14 cellular contexts compared by ENCODE assay signal in the genomic region with DNA sequence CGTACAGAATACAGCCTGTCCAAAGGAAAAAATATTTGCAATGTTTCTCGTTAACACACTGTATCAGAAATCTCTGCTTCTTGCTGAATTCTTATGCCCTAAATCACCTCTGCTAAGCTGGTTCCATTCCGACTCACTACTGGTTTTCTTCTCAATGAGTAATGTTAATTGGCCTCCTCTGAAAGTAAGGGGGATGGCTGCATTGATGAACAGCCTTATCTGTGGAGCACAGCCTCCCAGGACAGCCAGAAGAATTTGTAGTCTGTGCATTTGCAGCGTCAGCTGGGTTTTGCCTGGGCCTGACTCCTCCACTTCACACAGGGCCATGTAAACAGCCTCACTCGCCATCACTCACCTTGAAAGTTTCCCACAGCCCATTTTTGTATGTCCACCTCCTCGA.
DNase-seq lines count a peak whose midpoint lies in the region; ATAC-seq, FAIRE-seq and TF ChIP-seq lines count a peak whose summit lies in the region.
"Had no signal": no experiment of that assay in that cellular context is flagged by ENCODE, and none has a peak within 500 bp of the region (broad histone marks: within the 10 kb centered on the region; RNA-seq: fewer than 3 reads in every experiment).

No MANE protein-coding gene starts in this region.

- no peak overlapping the region for H3K23ac ChIP-seq in H9 (ENCODE audit: insufficient read length, low read depth, low read length)

- no peaks in the 10 kb centered on the region for H3K9me3 Mint-ChIP-seq in H9
- H3K9me3 Mint-ChIP-seq: CD4-positive, alpha-beta T cell had no signal

- no peak overlapping the region for H2BK12ac ChIP-seq in H9 (ENCODE audit: insufficient read length, low read depth, low read length)

- DNase-seq in AG04450 (ENCODE audit: low read depth, low spot score) (peak; percentile 29), H9 (no peak), K562 (ENCODE audit: extremely low read depth in 1 of 4, low spot score in 3 of 4) (peak in 2 of 4 experiments; percentile 11 to 22), lung (ENCODE audit: low spot score) (no peak), activated gamma-delta T cell treated with Interleukin-2 at 50 U/mL for 16 hours (no peak), DMS153 (lab: John Stamatoyannopoulos, UW) (no peak)
- DNase-seq: CD4-positive, alpha-beta T cell; NCI-H1436; NCI-H748 treated with DMSO at 0.1 percent for 48 hours; posterior cingulate gyrus had no signal

- H3K18ac ChIP-seq in H9 (ENCODE audit: insufficient read length, low read depth, low read length), result peak overlapping the region; percentile 34

- H3K4me3 ChIP-seq in AG04450 (ENCODE audit: low read depth, low read length) (no peak overlapping the region), K562 (no peak overlapping the region), lung (no peak overlapping the region)
- H3K4me3 ChIP-seq: thoracic aorta had no signal

- H2AFZ ChIP-seq in H9 (ENCODE audit: low read length) (no peak overlapping the region), K562 (ENCODE audit: low read depth, low read length) (no peak overlapping the region)

- H4K8ac ChIP-seq in H9 (replicated peaks; ENCODE audit: insufficient read length, low read depth, low read length), result no peak overlapping the region

- POLR2A ChIA-PET in AG04450 (lab: Yijun Ruan, JAX) (no interaction called here), K562 (lab: Yijun Ruan, JAX) (no interaction called here)

- H3K9ac ChIP-seq in H9 (ENCODE audit: extremely low read depth, insufficient read length, low read length) (no peak overlapping the region), K562 (ENCODE audit: insufficient read depth in 1 of 2, low read depth in 2 of 2, low read length in 2 of 2) (no peak overlapping the region)

- H2BK120ac ChIP-seq in H9 (ENCODE audit: low read depth, low read length, poor library complexity, severe bottlenecking), result no peak overlapping the region

- TF ChIP-seq CTCF in AG04450 (IDR thresholded peaks at IDR 0.05; ENCODE audit: low read depth, low read length) (no peak), H9 (conservative IDR thresholded peaks at IDR 0.05) (no peak), K562 (IDR thresholded peaks at IDR 0.05 in 2 of 3, conservative IDR thresholded peaks at IDR 0.05 in 1 of 3; ENCODE audit: insufficient read depth in 2 of 3, low read depth in 1 of 3, low read length in 3 of 3) (no peak), lung (IDR thresholded peaks at IDR 0.05; ENCODE audit: control extremely low read depth, extremely low read depth) (no peak)

- no CpG with 5 or more reads among the region's 6 CpGs for WGBS in H9 (ENCODE audit: extremely low coverage, insufficient read length, low lambda C conversion rate)
- WGBS in K562 (ENCODE audit: insufficient coverage, low coverage, missing lambda C conversion rate), result 2% methylated on average over 6 of the region's 6 CpGs
- WGBS in lung, 2 donors, result 79 to 80% methylated on average over 6 of the region's 6 CpGs

- no peaks in the 10 kb centered on the region for H3K36me3 Mint-ChIP-seq in H9 (ENCODE audit: insufficient read depth in 1 of 3, low read depth in 3 of 3)

- in situ Hi-C loops in K562 (cut with MboI), result no loop called here

- no peak overlapping the region for H3K27ac ChIP-seq in AG04450 (ENCODE audit: low read depth, low read length)
- no peak overlapping the region for H3K27ac ChIP-seq in H9 (ENCODE audit: insufficient read length, low read depth, low read length)
- H3K27ac ChIP-seq in K562 (ENCODE audit: extremely low read depth, low read depth, low read length), result no peak overlapping the region
- no peak overlapping the region for H3K27ac ChIP-seq in lung (ENCODE audit: low read depth in 1 of 2, low read length in 1 of 2)
- H3K27ac ChIP-seq: thoracic aorta had no signal

- no peak overlapping the region for H4K91ac ChIP-seq in H9 (ENCODE audit: insufficient read length, low read depth, low read length)

- H2BK20ac ChIP-seq in H9 (ENCODE audit: low read depth, low read length, poor library complexity, severe bottlenecking), result no peak overlapping the region

- TF ChIP-seq POLR2A in K562 (conservative IDR thresholded peaks at IDR 0.05), result no peak

- no peaks in the 10 kb centered on the region for H3K9me3 ChIP-seq in AG04450 (ENCODE audit: control insufficient read depth, insufficient read depth, low read length)
- H3K9me3 ChIP-seq in H9 (ENCODE audit: control insufficient read depth, low read depth, low read length), result no peaks in the 10 kb centered on the region
- no peaks in the 10 kb centered on the region for H3K9me3 ChIP-seq in K562 (replicated peaks; ENCODE audit: control insufficient read depth, insufficient read depth, low read depth, low read length)
- no peaks in the 10 kb centered on the region for H3K9me3 ChIP-seq in lung (ENCODE audit: control insufficient read depth in 2 of 2, insufficient read depth in 1 of 2, low read length in 1 of 2)
- H3K9me3 ChIP-seq: thoracic aorta had no signal

- H3K36me3 ChIP-seq in K562 (ENCODE audit: control insufficient read depth, insufficient read depth, low read length) (no peaks in the 10 kb centered on the region), lung (ENCODE audit: control insufficient read depth in 2 of 2, insufficient read depth in 2 of 2, low read length in 2 of 2) (no peaks in the 10 kb centered on the region)
- H3K36me3 ChIP-seq: thoracic aorta had no signal

- H3K23me2 ChIP-seq in H9 (ENCODE audit: insufficient read length, low read depth, low read length, poor library complexity, severe bottlenecking), result no peaks in the 10 kb centered on the region

- peaks cover 2% of the 10 kb centered on the region; the same call in 1 of the 2 replicates for H3K27me3 Mint-ChIP-seq in H9 (ENCODE audit: low read depth)

- H3K4ac ChIP-seq in H9 (ENCODE audit: low read depth, low read length), result no peak overlapping the region

- H3K27me3 ChIP-seq in AG04450 (ENCODE audit: control insufficient read depth, insufficient read depth, low read length) (no peaks in the 10 kb centered on the region), H9 (ENCODE audit: insufficient read depth, low read length) (no peaks in the 10 kb centered on the region), K562 (ENCODE audit: control insufficient read depth in 2 of 2, insufficient read depth in 2 of 2, low read length in 2 of 2) (no peaks in the 10 kb centered on the region), lung (ENCODE audit: control insufficient read depth, insufficient read depth) (no peaks in the 10 kb centered on the region)

- H3K79me1 ChIP-seq in H9 (ENCODE audit: insufficient read depth, low read depth, low read length, poor library complexity, severe bottlenecking), result no peaks in the 10 kb centered on the region

- intact Hi-C loops in K562 (cut with micrococcal nuclease), result no loop called here

- no peak for FAIRE-seq in K562 (lab: Jason Lieb, UNC)
- FAIRE-seq: endothelial cell of umbilical vein had no signal

- no peak for TF ChIP-seq RAD21 in K562 (CRISPR knock-in tag; conservative IDR thresholded peaks at IDR 0.05 in 1 of 2, IDR thresholded peaks at IDR 0.05 in 1 of 2)

- no peaks in the 10 kb centered on the region for H3K79me2 ChIP-seq in H9 (ENCODE audit: insufficient read depth, low read length)
- H3K79me2 ChIP-seq in K562 (ENCODE audit: control insufficient read depth, insufficient read depth, low read length), result no peaks in the 10 kb centered on the region

- no TSS peak for BruUV-seq in K562 (replicated peaks; lab: Mats Ljungman, UMichigan)

- H3T11ph ChIP-seq in H9 (ENCODE audit: low read length), result no peak overlapping the region

- H2AK5ac ChIP-seq in H9 (ENCODE audit: insufficient read length, low read length), result no peak overlapping the region

- ATAC-seq in K562, result peak; percentile 68
- ATAC-seq in lung (ENCODE audit: insufficient read depth, low FRiP score), result peak; percentile 36
- no peak for ATAC-seq in HG03354 (IDR thresholded peaks at IDR 0.05; ENCODE audit: poor library complexity, severe bottlenecking, unreplicated experiment)
- ATAC-seq in HG03457 (IDR thresholded peaks at IDR 0.05; ENCODE audit: unreplicated experiment), result no peak

- no peak for TF ChIP-seq EP300 in K562 (IDR thresholded peaks at IDR 0.05; ENCODE audit: low read length)

- H4K20me1 ChIP-seq in H9 (ENCODE audit: control insufficient read depth, insufficient read depth, insufficient read length) (no peaks in the 10 kb centered on the region), K562 (replicated peaks; ENCODE audit: control insufficient read depth, insufficient read depth, low read length) (no peaks in the 10 kb centered on the region)

- no peak overlapping the region for H2BK5ac ChIP-seq in H9 (ENCODE audit: insufficient read length, low read length)

- peak overlapping the region in 2 of 3 experiments; percentile 36 to 41; a peak in 1 of 7 replicates for H3K27ac Mint-ChIP-seq in H9
- H3K27ac Mint-ChIP-seq: CD4-positive, alpha-beta T cell had no signal

- no peak overlapping the region for H3K56ac ChIP-seq in H9 (ENCODE audit: insufficient read length, low read depth, low read length)

- H4K5ac ChIP-seq in H9 (ENCODE audit: insufficient read length, low read depth, low read length), result no peak overlapping the region

- H3K14ac ChIP-seq in H9 (ENCODE audit: insufficient read depth, low read length), result peak overlapping the region; percentile 51; the same call in 1 of the 2 replicates

- H3K4me2 ChIP-seq in H9 (ENCODE audit: insufficient read depth, insufficient read length, low read length), result no peak overlapping the region
- no peak overlapping the region for H3K4me2 ChIP-seq in K562 (ENCODE audit: insufficient read depth, low read length)

- no peaks in the 10 kb centered on the region for H3K9me1 ChIP-seq in K562 (ENCODE audit: control insufficient read depth, insufficient read depth, low read length)

- no peaks in the 10 kb centered on the region for H3K4me1 ChIP-seq in H9 (ENCODE audit: insufficient read depth, low read length)
- no peaks in the 10 kb centered on the region for H3K4me1 ChIP-seq in K562 (replicated peaks in 1 of 2; ENCODE audit: control insufficient read depth in 2 of 2, insufficient read depth in 2 of 2, low read length in 2 of 2)
- H3K4me1 ChIP-seq in lung (ENCODE audit: control insufficient read depth in 2 of 2, insufficient read depth in 2 of 2, low read length in 2 of 2), result peaks cover 0 to 4% of the 10 kb centered on the region in 2 donors

- CTCF ChIA-PET in AG04450 (lab: Charles Lee), result no interaction called here
- CTCF ChIA-PET in K562 (lab: Yijun Ruan, JAX; ENCODE audit: low intra/inter-chr PET ratio), result no interaction called here

- no peak overlapping the region for H2BK15ac ChIP-seq in H9 (ENCODE audit: low read depth, low read length)

- no peak overlapping the region for H3K4me3 Mint-ChIP-seq in H9
- H3K4me3 Mint-ChIP-seq: CD4-positive, alpha-beta T cell had no signal

- peaks cover 11 to 13% of the 10 kb centered on the region in 2 experiments for H3K4me1 Mint-ChIP-seq in H9

TF ChIP-seq in K562, 482 proteins besides CTCF, POLR2A, EP300 and RAD21 (continues in another document):
- TF ChIP-seq ZNF253 (CRISPR knock-in tag; conservative IDR thresholded peaks at IDR 0.05) (no peak), CBFA2T3 (IDR thresholded peaks at IDR 0.05) (peak; percentile 62), TCF3 (CRISPR knock-in tag; IDR thresholded peaks at IDR 0.05) (peak; percentile 38; the same call in 1 of the 2 replicates), TAL1 (IDR thresholded peaks at IDR 0.05) (0 out of 2 replicates have a peak, but pooled peaks have one; percentile 8), TEAD4 (IDR thresholded peaks at IDR 0.05; ENCODE audit: low read length) (peak; percentile 46; the same call in 1 of the 2 replicates), TEAD4 (CRISPR knock-in tag; IDR thresholded peaks at IDR 0.05; ENCODE audit: borderline replicate concordance) (no peak)

Comparison
In these comparisons a context has a peak if more than half of its experiments do, and no peak if none do; other contexts are left out.
1. ATAC-seq: peak in K562 (single experiment) and lung (single experiment); none in HG03354 (single experiment) and HG03457 (single experiment).